In genomic region chr1:168004531-168004930, GRCh38 we compare ENCODE assay signal across 19 cellular contexts.
DNase-seq lines count a peak whose midpoint lies in the region; ATAC-seq, FAIRE-seq and TF ChIP-seq lines count a peak whose summit lies in the region.
"Had no signal": no experiment of that assay in that cellular context is flagged by ENCODE, and none has a peak within 500 bp of the region (broad histone marks: within the 10 kb centered on the region; RNA-seq: fewer than 3 reads in every experiment).

No MANE protein-coding gene starts in this region.

- no peak for TF ChIP-seq CTCF in CD8-positive, alpha-beta T cell (IDR thresholded peaks at IDR 0.05)
- TF ChIP-seq CTCF in endothelial cell (IDR thresholded peaks at IDR 0.05; ENCODE audit: unreplicated experiment) (no peak), nephron progenitor cell (IDR thresholded peaks at IDR 0.05) (no peak), spleen (IDR thresholded peaks at IDR 0.05 in 8 of 11, conservative IDR thresholded peaks at IDR 0.05 in 3 of 11) (no peak)

- no peaks in the 10 kb centered on the region for H3K9me3 Mint-ChIP-seq in CD8-positive, alpha-beta T cell
- no peaks in the 10 kb centered on the region for H3K9me3 Mint-ChIP-seq in endothelial cell (ENCODE audit: unreplicated experiment)
- H3K9me3 Mint-ChIP-seq in nephron progenitor cell, result no peaks in the 10 kb centered on the region
- H3K9me3 Mint-ChIP-seq: IgD-negative memory B cell had no signal

- H3K9me3 ChIP-seq in CD8-positive, alpha-beta T cell (ENCODE audit: low read length), result no peaks in the 10 kb centered on the region
- H3K9me3 ChIP-seq in spleen, result no peaks in the 10 kb centered on the region
- H3K9me3 ChIP-seq: Caco-2 had no signal

- no peak overlapping the region for H3K4me3 Mint-ChIP-seq in CD8-positive, alpha-beta T cell
- H3K4me3 Mint-ChIP-seq in endothelial cell (ENCODE audit: unreplicated experiment) (peak overlapping the region; percentile 19), nephron progenitor cell (no peak overlapping the region)
- H3K4me3 Mint-ChIP-seq: CD14-positive monocyte, IgD-negative memory B cell had no signal

- H3K27ac Mint-ChIP-seq in CD8-positive, alpha-beta T cell, result peak overlapping the region; percentile 32
- no peak overlapping the region for H3K27ac Mint-ChIP-seq in endothelial cell (ENCODE audit: unreplicated experiment)
- H3K27ac Mint-ChIP-seq in nephron progenitor cell, result peak overlapping the region; percentile 31
- H3K27ac Mint-ChIP-seq: CD14-positive monocyte, IgD-negative memory B cell had no signal

- FAIRE-seq in H54 (lab: Jason Lieb, UNC), result peak; percentile 15
- FAIRE-seq: HTR-8/SVneo had no signal

- peaks cover 5% of the 10 kb centered on the region for H3K36me3 ChIP-seq in CD8-positive, alpha-beta T cell (ENCODE audit: insufficient read depth, low read length)
- peaks cover 0 to 79% (median 15%) of the 10 kb centered on the region in 6 donors for H3K36me3 ChIP-seq in spleen

- H3K4me1 ChIP-seq in CD8-positive, alpha-beta T cell (ENCODE audit: insufficient read depth, low read length), result no peaks in the 10 kb centered on the region
- no peaks in the 10 kb centered on the region for H3K4me1 ChIP-seq in spleen
- H3K4me1 ChIP-seq: Caco-2 had no signal

- H3K4me3 ChIP-seq in CD8-positive, alpha-beta T cell (ENCODE audit: low read depth, low read length), result no peak overlapping the region
- H3K4me3 ChIP-seq in spleen, result no peak overlapping the region

- H3K27me3 Mint-ChIP-seq in CD8-positive, alpha-beta T cell (ENCODE audit: low read depth), result no peaks in the 10 kb centered on the region
- H3K27me3 Mint-ChIP-seq in endothelial cell (ENCODE audit: unreplicated experiment) (no peaks in the 10 kb centered on the region), nephron progenitor cell (ENCODE audit: low read depth, poor library complexity) (peaks cover 4% of the 10 kb centered on the region)
- H3K27me3 Mint-ChIP-seq: IgD-negative memory B cell had no signal

- TF ChIP-seq POLR2A in H54 (IDR thresholded peaks at IDR 0.05; ENCODE audit: low read depth, low read length) (no peak), spleen (IDR thresholded peaks at IDR 0.05) (no peak)

- CTCF ChIA-PET in CD8-positive, alpha-beta T cell (lab: Charles Lee), result no interaction called here

- peaks cover 2% of the 10 kb centered on the region for H3K4me1 Mint-ChIP-seq in CD8-positive, alpha-beta T cell (ENCODE audit: low read depth)
- no peaks in the 10 kb centered on the region for H3K4me1 Mint-ChIP-seq in endothelial cell (ENCODE audit: unreplicated experiment)
- H3K4me1 Mint-ChIP-seq in nephron progenitor cell, result no peaks in the 10 kb centered on the region
- H3K4me1 Mint-ChIP-seq: CD14-positive monocyte had no signal

- no peak for ATAC-seq in CD8-positive, alpha-beta T cell
- ATAC-seq: Panc1 had no signal

- H3K27ac ChIP-seq in CD8-positive, alpha-beta T cell (ENCODE audit: low read depth, low read length), result no peak overlapping the region
- no peak overlapping the region for H3K27ac ChIP-seq in spleen
- H3K27ac ChIP-seq: HL-60 had no signal

- H3K27me3 ChIP-seq in CD8-positive, alpha-beta T cell (ENCODE audit: insufficient read depth, low read length), result no peaks in the 10 kb centered on the region
- H3K27me3 ChIP-seq in spleen (replicated peaks in 1 of 7), result no peaks in the 10 kb centered on the region

- 91 to 97% (median 94%) methylated on average over 2 of the region's 2 CpGs for WGBS in spleen, 5 donors

- POLR2A ChIA-PET in CD8-positive, alpha-beta T cell (lab: Charles Lee), result no interaction called here

- H3K36me3 Mint-ChIP-seq in CD8-positive, alpha-beta T cell, result peaks cover 57% of the 10 kb centered on the region
- H3K36me3 Mint-ChIP-seq in endothelial cell (ENCODE audit: low read depth, unreplicated experiment) (peaks cover 12% of the 10 kb centered on the region), nephron progenitor cell (ENCODE audit: low read depth) (peaks cover 45% of the 10 kb centered on the region)

- DNase-seq in CD8-positive, alpha-beta T cell, result no peak
- DNase-seq in H54 (ENCODE audit: insufficient read length, low spot score) (no peak), endothelial cell (ENCODE audit: low spot score) (no peak), nephron progenitor cell (no peak), spleen (no peak), NCI-H510A treated with DMSO at 0.1 percent for 48 hours (lab: John Stamatoyannopoulos, UW) (no peak), glomerular visceral epithelial cell (ENCODE audit: extremely low spot score) (no peak)
- DNase-seq: Caco-2, HCEC 1CT, NCI-H2029, NCI-H2171, NCI-H446 treated with DMSO at 0.1 percent for 48 hours, NCI-H774, SHP77 treated with DMSO at 0.1 percent for 48 hours had no signal

- intact Hi-C loops in CD8-positive, alpha-beta T cell (cut with DNase I, micrococcal nuclease), result no loop called here
- intact Hi-C loops in spleen (cut with DNase I; ENCODE audit: low total_unique reads), result no loop called here
